8 cellular contexts compared by ENCODE assay signal in genomic region chr1:3796215-3797193, GRCh38. TPM values are rescaled to one million over a fixed set of nuclear protein-coding genes. Genes with fewer than 3 reads are reported as not detected.
DNase-seq lines count a peak whose midpoint lies in the region; FAIRE-seq and TF ChIP-seq lines count a peak whose summit lies in the region.

TSS of gene LRRC47 (minus strand) at chr1:3796498. CDS start at chr1:3796476, 22 bp downstream.

- H3K4me1 Mint-ChIP-seq in activated naive CD4-positive, alpha-beta T cell treated with anti-CD3 and anti-CD28 coated beads for 36 hours (ENCODE audit: low read depth), result peaks cover 43% of the 10 kb centered on the region

- intact Hi-C loops in activated naive CD4-positive, alpha-beta T cell treated with anti-CD3 and anti-CD28 coated beads for 36 hours (cut with micrococcal nuclease), result loop anchor here (1.0 kb wide), 6 partner anchors 24 to 305 kb away; partner anchors contain the start of genes C1orf174, CEP104, DFFB and SMIM1

- H3K36me3 Mint-ChIP-seq in activated naive CD4-positive, alpha-beta T cell treated with anti-CD3 and anti-CD28 coated beads for 36 hours (ENCODE audit: low read depth), result peaks cover 3% of the 10 kb centered on the region

- peak within 1 kb of the TSS; percentile 55 for H3K4me3 ChIP-seq in HAP-1
- H3K4me3 ChIP-seq in MG63, result peak within 1 kb of the TSS; percentile 59
- H3K4me3 ChIP-seq in SK-N-MC, result peak within 1 kb of the TSS; percentile 98
- H3K4me3 ChIP-seq in neutrophil (ENCODE audit: low read depth in 1 of 2, low read length in 1 of 2), result peak within 1 kb of the TSS; percentile 74 to 85

- in situ Hi-C loops in HAP-1 (cut with MboI; ENCODE audit: low sequenced_read_pairs), result no loop called here

- peak within 1 kb of the TSS; percentile 82 for H3K27ac Mint-ChIP-seq in activated naive CD4-positive, alpha-beta T cell treated with anti-CD3 and anti-CD28 coated beads for 36 hours

- CTCF ChIA-PET in activated naive CD4-positive, alpha-beta T cell treated with anti-CD3 and anti-CD28 coated beads for 36 hours (lab: Charles Lee), result interaction anchor here (0.7 to 0.9 kb wide), 2 partner anchors 21 to 690 kb away, joined by 5 read pairs; no protein-coding TSS in a partner anchor

- H3K27ac ChIP-seq in SK-N-MC (peak within 1 kb of the TSS; percentile 55; the same call in 1 of the 2 replicates), neutrophil (peak within 1 kb of the TSS; percentile 71)

- no peaks in the 10 kb centered on the region for H3K27me3 ChIP-seq in HAP-1 (ENCODE audit: low read depth)
- 0 out of 2 replicates have a peak, but pooled peaks cover 3% of the 10 kb centered on the region for H3K27me3 ChIP-seq in MG63
- H3K27me3 ChIP-seq in neutrophil, result peaks cover 20% of the 10 kb centered on the region

- H3K9me3 Mint-ChIP-seq in activated naive CD4-positive, alpha-beta T cell treated with anti-CD3 and anti-CD28 coated beads for 36 hours, result no peaks in the 10 kb centered on the region

- H3K4me1 ChIP-seq in HAP-1 (peaks cover 27% of the 10 kb centered on the region), neutrophil (ENCODE audit: control insufficient read depth in 1 of 2, insufficient read depth in 1 of 2, low read depth in 1 of 2, low read length in 1 of 2) (peaks cover 29 to 30% of the 10 kb centered on the region in 2 experiments)

- no peaks in the 10 kb centered on the region for H3K9me3 ChIP-seq in HAP-1
- peaks cover 2% of the 10 kb centered on the region; the same call in 1 of the 2 replicates for H3K9me3 ChIP-seq in MG63
- no peaks in the 10 kb centered on the region for H3K9me3 ChIP-seq in SK-N-MC (ENCODE audit: low read depth, low read length)
- no peaks in the 10 kb centered on the region for H3K9me3 ChIP-seq in neutrophil

- TF ChIP-seq CTCF in neutrophil (IDR thresholded peaks at IDR 0.05) (peak; percentile 69), subcutaneous adipose tissue (IDR thresholded peaks at IDR 0.05; ENCODE audit: low read depth) (no peak)

- H3K36me3 ChIP-seq in HAP-1 (replicated peaks) (no peaks in the 10 kb centered on the region; the same call in 1 of the 2 replicates), MG63 (peaks cover 23% of the 10 kb centered on the region), SK-N-MC (ENCODE audit: insufficient read depth, low read length) (no peaks in the 10 kb centered on the region), neutrophil (no peaks in the 10 kb centered on the region)

- H3K9ac ChIP-seq in SK-N-MC (ENCODE audit: insufficient read length), result peak within 1 kb of the TSS; percentile 94

- H3K27me3 Mint-ChIP-seq in activated naive CD4-positive, alpha-beta T cell treated with anti-CD3 and anti-CD28 coated beads for 36 hours (ENCODE audit: low read depth), result peaks cover 9% of the 10 kb centered on the region

- peak; percentile 88 for DNase-seq in GDM1 (lab: John Stamatoyannopoulos, UW)
- peak; percentile 89 to 95 for DNase-seq in HAP-1 (ENCODE audit: low spot score in 2 of 2)
- DNase-seq in MG63, result peak; percentile 95
- DNase-seq in SK-N-MC (ENCODE audit: low read depth, low spot score), result peak; percentile 58
- DNase-seq in activated naive CD4-positive, alpha-beta T cell treated with anti-CD3 and anti-CD28 coated beads for 36 hours, result peak; percentile 96
- peak; percentile 98 for DNase-seq in frontal cortex (ENCODE audit: low spot score in 2 of 2)

- peak within 1 kb of the TSS; percentile 95 for H3K4me3 Mint-ChIP-seq in activated naive CD4-positive, alpha-beta T cell treated with anti-CD3 and anti-CD28 coated beads for 36 hours

- FAIRE-seq in frontal cortex (lab: Jason Lieb, UNC), result no peak

RNA-seq across cellular contexts. Expression of gene LRRC47, which starts in this region (rescaled TPM):
- 52.4 and 71.1 TPM in 2 replicates for total RNA-seq in MG63 (2014; rRNA removed; shearing (Covaris generic); ENCODE audit: low replicate concordance)
- total RNA-seq in activated naive CD4-positive, alpha-beta T cell treated with anti-CD3 and anti-CD28 coated beads for 36 hours, result 10 to 100 TPM; 22.0 to 23.9 TPM
- total RNA-seq in frontal cortex (38.7 TPM), subcutaneous adipose tissue (10 to 100 TPM; 17.7 to 42.0 (median 22.3) TPM)

Comparison
In these comparisons a context has a peak if more than half of its experiments do, and no peak if none do; other contexts are left out.
1. Peak in every context shown above with its lines: DNase-seq, H3K4me3 ChIP-seq and H3K27ac ChIP-seq.